In the genomic region with DNA sequence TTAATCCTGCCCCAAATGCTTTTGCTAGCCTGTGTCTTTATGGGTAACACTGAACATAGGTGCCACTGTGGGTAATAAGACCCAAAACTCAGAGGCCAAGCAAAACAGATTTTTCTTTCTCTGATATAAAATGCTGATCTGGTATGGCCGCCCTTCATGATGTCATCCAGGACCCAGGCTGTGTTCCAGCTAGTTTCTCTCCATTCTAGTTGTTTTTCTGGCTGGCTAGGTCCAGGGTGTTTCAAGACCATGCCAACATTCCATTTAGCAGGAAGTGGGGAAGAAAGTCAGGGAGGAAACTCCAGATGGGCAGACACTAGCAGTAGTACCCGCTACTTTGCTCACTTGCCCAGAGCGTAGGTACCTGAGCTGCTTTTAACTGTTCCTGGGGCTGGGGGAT, we compare ENCODE assay signal across 11 cellular contexts.
A peak's percentile ranks its signal among the peaks of the same experiment; 100 is the strongest.
DNase-seq lines count a peak whose midpoint lies in the region; ATAC-seq and TF ChIP-seq lines count a peak whose summit lies in the region.
"Had no signal": no experiment of that assay in that cellular context is flagged by ENCODE, and none has a peak within 500 bp of the region (broad histone marks: within the 10 kb centered on the region; RNA-seq: fewer than 3 reads in every experiment).

No MANE protein-coding gene starts in this region.

- peaks cover 44% of the 10 kb centered on the region for H3K36me3 Mint-ChIP-seq in memory B cell

- peaks cover 6% of the 10 kb centered on the region for H3K4me1 Mint-ChIP-seq in memory B cell

- no peak overlapping the region for H3K4me3 ChIP-seq in LNCaP clone FGC (ENCODE audit: low read depth, low read length)

- H3K27me3 Mint-ChIP-seq in memory B cell, result no peaks in the 10 kb centered on the region
- H3K27me3 Mint-ChIP-seq: CD4-positive, alpha-beta T cell had no signal

- H3K9me3 Mint-ChIP-seq in memory B cell, result no peaks in the 10 kb centered on the region
- H3K9me3 Mint-ChIP-seq: CD4-positive, alpha-beta T cell had no signal

- DNase-seq in AG08395 (ENCODE audit: low spot score) (peak; percentile 83), LNCaP clone FGC (ENCODE audit: low read depth) (peak; percentile 39), dedifferentiated amniotic fluid mesenchymal stem cell (ENCODE audit: extremely low spot score) (peak; percentile 36), memory B cell (ENCODE audit: low spot score in 2 of 2) (no peak), D341Med (ENCODE audit: low spot score) (no peak), SKM-1 treated with dmso at 0.1 percent for 144 hours (lab: John Stamatoyannopoulos, UW; ENCODE audit: unreplicated experiment) (no peak), activated T-cell treated with anti-CD3 and anti-CD28 coated beads for 4 hours (no peak), RKO (ENCODE audit: low spot score) (no peak)
- DNase-seq: CD4-positive, alpha-beta T cell; NCI-H1436; RPMI8226 had no signal

- peak overlapping the region; percentile 17 for H3K27ac Mint-ChIP-seq in memory B cell
- H3K27ac Mint-ChIP-seq: CD4-positive, alpha-beta T cell had no signal

- no peak for ATAC-seq in memory B cell (ENCODE audit: low read depth)

- TF ChIP-seq CTCF in LNCaP clone FGC (IDR thresholded peaks at IDR 0.05; ENCODE audit: control insufficient read depth, extremely low read depth, insufficient read depth), result no peak

- H3K4me3 Mint-ChIP-seq in memory B cell, result no peak overlapping the region
- H3K4me3 Mint-ChIP-seq: CD4-positive, alpha-beta T cell had no signal

Comparison
In these comparisons a context has a peak if more than half of its experiments do, and no peak if none do; other contexts are left out.
1. DNase-seq: peak in AG08395 (single experiment), LNCaP clone FGC (single experiment) and dedifferentiated amniotic fluid mesenchymal stem cell (single experiment); none in memory B cell (0 of 2), D341Med (single experiment), SKM-1 treated with dmso at 0.1 percent for 144 hours (single experiment), activated T-cell treated with anti-CD3 and anti-CD28 coated beads for 4 hours (single experiment) and RKO (single experiment).